Comparison of ENCODE assay signal across 32 cellular contexts in genomic region chr6:42296614-42297013, GRCh38.
DNase-seq lines count a peak whose midpoint lies in the region; ATAC-seq, FAIRE-seq and TF ChIP-seq lines count a peak whose summit lies in the region.
"Had no signal": no experiment of that assay in that cellular context is flagged by ENCODE, and none has a peak within 500 bp of the region (broad histone marks: within the 10 kb centered on the region; RNA-seq: fewer than 3 reads in every experiment).

No MANE protein-coding gene starts in this region.

- TF ChIP-seq POLR2A in H1 (IDR thresholded peaks at IDR 0.05; ENCODE audit: control extremely low read depth in 1 of 2, low read depth in 2 of 2, low read length in 2 of 2), result no peak

- CTCF ChIA-PET in activated CD8-positive, alpha-beta memory T cell treated with anti-CD3 and anti-CD28 coated beads, Interleukin-2, amount 10 ng/mL, durations not matched to agents 7 days and 5 days (lab: Charles Lee), result interaction anchor here (1.1 to 3.1 kb wide), 6 partner anchors 10 to 251 kb away, joined by 3 to 14 read pairs (median 4); no protein-coding TSS in a partner anchor
- CTCF ChIA-PET in PC-9 (lab: Charles Lee) (no interaction called here), H1 (lab: Charles Lee; ENCODE audit: partially characterized antibody) (interaction anchor here (1.2 to 7.1 kb wide), 2 partner anchors 13 to 41 kb away, joined by 4 to 39 read pairs; no protein-coding TSS in a partner anchor)
- CTCF ChIA-PET in activated CD4-positive, alpha-beta memory T cell treated with anti-CD3 and anti-CD28 coated beads, Interleukin-2, amount 10 ng/mL, durations not matched to agents 7 days and 5 days (lab: Charles Lee), result interaction anchor here (1.0 to 4.6 kb wide), 2 partner anchors 108 to 251 kb away, joined by 3 to 18 read pairs; no protein-coding TSS in a partner anchor

- H4K8ac ChIP-seq in H1 (ENCODE audit: extremely low read depth, insufficient read depth, low read length), result no peak overlapping the region

- H3K4me1 ChIP-seq in PC-9 (replicated peaks; ENCODE audit: insufficient read depth), result peaks cover 84% of the 10 kb centered on the region
- peaks cover 0 to 3% (median 0%) of the 10 kb centered on the region in 4 experiments; a peak in 2 of 7 replicates for H3K4me1 ChIP-seq in H1 (replicated peaks in 1 of 4; ENCODE audit: control insufficient read depth in 3 of 4, insufficient read depth in 4 of 4, low read length in 3 of 4)
- no peaks in the 10 kb centered on the region for H3K4me1 ChIP-seq in ascending aorta
- H3K4me1 ChIP-seq: body of pancreas, right atrium auricular region had no signal

- H3K9me3 ChIP-seq in PC-9 (ENCODE audit: insufficient read depth, low read depth) (no peaks in the 10 kb centered on the region), H1 (ENCODE audit: insufficient read depth in 2 of 2, low read depth in 1 of 2, low read length in 1 of 2) (no peaks in the 10 kb centered on the region), ascending aorta (no peaks in the 10 kb centered on the region)
- H3K9me3 ChIP-seq: adrenal gland, body of pancreas, right atrium auricular region, upper lobe of right lung had no signal

- TF ChIP-seq EP300 in H1 (IDR thresholded peaks at IDR 0.05; ENCODE audit: borderline replicate concordance in 1 of 2, low read depth in 2 of 2, low read length in 2 of 2), result no peak

- H3K4ac ChIP-seq in H1 (replicated peaks; ENCODE audit: insufficient read length, low read depth, low read length), result no peak overlapping the region

- H4K20me1 ChIP-seq in PC-9 (ENCODE audit: insufficient read depth) (no peaks in the 10 kb centered on the region), H1 (replicated peaks in 1 of 2; ENCODE audit: control insufficient read depth in 1 of 2, insufficient read depth in 2 of 2, low read length in 2 of 2) (no peaks in the 10 kb centered on the region)

- no peak overlapping the region for H2BK15ac ChIP-seq in H1 (ENCODE audit: low read length)

- no peak overlapping the region for H2BK20ac ChIP-seq in H1 (ENCODE audit: low read length)

- no peaks in the 10 kb centered on the region for H3K9me2 ChIP-seq in PC-9 (ENCODE audit: insufficient read depth)

- intact Hi-C loops in PC-9 (cut with micrococcal nuclease; ENCODE audit: unreplicated experiment), result loop anchor here (10.0 kb wide), 1 partner anchor 72 kb away; no protein-coding TSS in a partner anchor
- intact Hi-C loops in ascending aorta (cut with DNase I), result no loop called here

- no peak for TF ChIP-seq RAD21 in H1 (IDR thresholded peaks at IDR 0.05 in 1 of 2, conservative IDR thresholded peaks at IDR 0.05 in 1 of 2; ENCODE audit: low read depth in 2 of 2, low read length in 2 of 2)

- H3K4me1 Mint-ChIP-seq in activated CD8-positive, alpha-beta memory T cell treated with anti-CD3 and anti-CD28 coated beads, Interleukin-2, amount 10 ng/mL, durations not matched to agents 7 days and 5 days, result peaks cover 57% of the 10 kb centered on the region
- H3K4me1 Mint-ChIP-seq in natural killer cell treated with Interleukin-12 subunit alpha and Interleukin-12 subunit beta and Interleukin-15 and Interleukin-18, amount 100 ng/mL, for 72 hours (ENCODE audit: low read depth in 2 of 2), result peaks cover 57 to 62% of the 10 kb centered on the region in 2 donors
- peaks cover 50% of the 10 kb centered on the region for H3K4me1 Mint-ChIP-seq in activated CD4-positive, alpha-beta memory T cell treated with anti-CD3 and anti-CD28 coated beads, Interleukin-2, amount 10 ng/mL, durations not matched to agents 7 days and 5 days

- H3K36me3 ChIP-seq in PC-9 (ENCODE audit: low read depth) (no peaks in the 10 kb centered on the region), H1 (ENCODE audit: control insufficient read depth in 2 of 4, insufficient read depth in 4 of 4, low read length in 3 of 4) (peaks cover 3 to 12% (median 5%) of the 10 kb centered on the region in 4 experiments; a peak in 5 of 8 replicates), ascending aorta (peaks cover 0 to 10% of the 10 kb centered on the region in 2 donors)
- H3K36me3 ChIP-seq: right atrium auricular region, upper lobe of right lung had no signal

- ATAC-seq in activated CD8-positive, alpha-beta memory T cell treated with anti-CD3 and anti-CD28 coated beads, Interleukin-2, amount 10 ng/mL, durations not matched to agents 7 days and 5 days, result no peak
- ATAC-seq in natural killer cell treated with Interleukin-12 subunit alpha and Interleukin-12 subunit beta and Interleukin-15 and Interleukin-18, amount 100 ng/mL, for 72 hours, result no peak
- ATAC-seq: activated T-cell treated with anti-CD3 and anti-CD28 coated beads, Interleukin-2, amount 50 U/mL, for 4 hours; body of pancreas; GM12878; stimulated activated naive CD8-positive, alpha-beta T cell treated with anti-CD3 and anti-CD28 coated beads, Interleukin-15, Interleukin-2, amounts not matched to agents 100 U/mL and 50 U/mL, for 24 hours; upper lobe of right lung had no signal

- no peak overlapping the region for H3K9ac ChIP-seq in H1 (replicated peaks in 1 of 4; ENCODE audit: extremely low read depth in 1 of 4, low read depth in 3 of 4, low read length in 3 of 4)

- no peak overlapping the region for H3K56ac ChIP-seq in H1 (replicated peaks; ENCODE audit: insufficient read length, low read depth, low read length)

- H3K79me2 ChIP-seq in PC-9 (ENCODE audit: low read depth), result peaks cover 31% of the 10 kb centered on the region
- peaks cover 0 to 16% of the 10 kb centered on the region in 2 experiments; a peak in 2 of 4 replicates for H3K79me2 ChIP-seq in H1 (ENCODE audit: control insufficient read depth in 1 of 2, insufficient read depth in 2 of 2, low read length in 2 of 2)

- peaks cover 57% of the 10 kb centered on the region for H3F3A ChIP-seq in PC-9 (ENCODE audit: insufficient read depth, low read depth)

- TF ChIP-seq CTCF in PC-9 (conservative IDR thresholded peaks at IDR 0.05), result no peak
- TF ChIP-seq CTCF in H1 (IDR thresholded peaks at IDR 0.05; ENCODE audit: control extremely low read depth in 1 of 3, insufficient read depth in 1 of 3, low read depth in 1 of 3, low read length in 3 of 3), result no peak
- TF ChIP-seq CTCF in ascending aorta (IDR thresholded peaks at IDR 0.05), result no peak

- H3K27ac ChIP-seq in PC-9 (peak overlapping the region; percentile 91), H1 (ENCODE audit: low read depth, low read length) (no peak overlapping the region), ascending aorta (no peak overlapping the region)
- H3K27ac ChIP-seq: adrenal gland, body of pancreas, dorsolateral prefrontal cortex, right atrium auricular region, upper lobe of right lung had no signal

- no peak overlapping the region for H4K91ac ChIP-seq in H1 (replicated peaks; ENCODE audit: insufficient read length, low read length)

- H3K36me3 Mint-ChIP-seq in activated CD8-positive, alpha-beta memory T cell treated with anti-CD3 and anti-CD28 coated beads, Interleukin-2, amount 10 ng/mL, durations not matched to agents 7 days and 5 days, result peaks cover 51% of the 10 kb centered on the region
- H3K36me3 Mint-ChIP-seq in natural killer cell treated with Interleukin-12 subunit alpha and Interleukin-12 subunit beta and Interleukin-15 and Interleukin-18, amount 100 ng/mL, for 72 hours, result peaks cover 22% of the 10 kb centered on the region
- peaks cover 45% of the 10 kb centered on the region for H3K36me3 Mint-ChIP-seq in activated CD4-positive, alpha-beta memory T cell treated with anti-CD3 and anti-CD28 coated beads, Interleukin-2, amount 10 ng/mL, durations not matched to agents 7 days and 5 days (ENCODE audit: low read depth)

- no peak for DNase-seq in activated CD8-positive, alpha-beta memory T cell treated with anti-CD3 and anti-CD28 coated beads, Interleukin-2, amount 10 ng/mL, durations not matched to agents 7 days and 5 days
- DNase-seq in activated CD8-positive, alpha-beta memory T cell treated with anti-CD3 and anti-CD28 coated beads, Interleukin-2, amount 50 U/mL, for 4 hours, result no peak
- DNase-seq in PC-9 (no peak), H1 (ENCODE audit: low read depth in 1 of 2, low spot score in 2 of 2) (no peak), ascending aorta (ENCODE audit: low spot score in 2 of 2) (no peak), COR-L47 (lab: John Stamatoyannopoulos, UW) (no peak)
- DNase-seq in natural killer cell treated with Interleukin-12 subunit alpha and Interleukin-12 subunit beta and Interleukin-15 and Interleukin-18, amount 100 ng/mL, for 72 hours (ENCODE audit: low spot score), result no peak
- no peak for DNase-seq in activated CD4-positive, alpha-beta memory T cell treated with anti-CD3 and anti-CD28 coated beads, Interleukin-2, amount 10 ng/mL, durations not matched to agents 7 days and 5 days
- DNase-seq: activated naive CD4-positive, alpha-beta T cell; activated T-cell treated with anti-CD3 and anti-CD28 coated beads, Interleukin-2, amount 50 U/mL, for 4 hours; adrenal gland; AML-193; body of pancreas; dorsolateral prefrontal cortex; H9; hippocampal formation; KBM-7; NCI-H1417; NCI-H2029 treated with DMSO at 0.1 percent for 48 hours; NCI-H2227 treated with DMSO at 0.1 percent for 48 hours; NCI-H526 treated with DMSO at 0.1 percent for 48 hours; posterior cingulate gyrus; SIG-M5; stimulated activated CD4-positive, alpha-beta T cell treated with anti-CD3 and anti-CD28 coated beads, Interleukin-1b, Interleukin-23, amount 100 ng/mL, for 48 hours; stimulated activated naive CD8-positive, alpha-beta T cell treated with anti-CD3 and anti-CD28 coated beads, Interleukin-15, Interleukin-2, amounts not matched to agents 100 U/mL and 50 U/mL, for 24 hours; upper lobe of right lung had no signal

- no peak overlapping the region for H3K4me3 Mint-ChIP-seq in activated CD8-positive, alpha-beta memory T cell treated with anti-CD3 and anti-CD28 coated beads, Interleukin-2, amount 10 ng/mL, durations not matched to agents 7 days and 5 days
- peak overlapping the region; percentile 36 for H3K4me3 Mint-ChIP-seq in natural killer cell treated with Interleukin-12 subunit alpha and Interleukin-12 subunit beta and Interleukin-15 and Interleukin-18, amount 100 ng/mL, for 72 hours
- H3K4me3 Mint-ChIP-seq in activated CD4-positive, alpha-beta memory T cell treated with anti-CD3 and anti-CD28 coated beads, Interleukin-2, amount 10 ng/mL, durations not matched to agents 7 days and 5 days, result no peak overlapping the region
- H3K4me3 Mint-ChIP-seq: activated T-cell treated with anti-CD3 and anti-CD28 coated beads, Interleukin-2, amount 50 U/mL, for 4 hours; H9; memory B cell had no signal

- H3K23ac ChIP-seq in H1 (ENCODE audit: insufficient read length), result no peak overlapping the region

- peak overlapping the region; percentile 52 for H3K27ac Mint-ChIP-seq in activated CD8-positive, alpha-beta memory T cell treated with anti-CD3 and anti-CD28 coated beads, Interleukin-2, amount 10 ng/mL, durations not matched to agents 7 days and 5 days
- peak overlapping the region; percentile 86 to 97 for H3K27ac Mint-ChIP-seq in natural killer cell treated with Interleukin-12 subunit alpha and Interleukin-12 subunit beta and Interleukin-15 and Interleukin-18, amount 100 ng/mL, for 72 hours
- H3K27ac Mint-ChIP-seq in activated CD4-positive, alpha-beta memory T cell treated with anti-CD3 and anti-CD28 coated beads, Interleukin-2, amount 10 ng/mL, durations not matched to agents 7 days and 5 days, result no peak overlapping the region
- H3K27ac Mint-ChIP-seq: memory B cell had no signal

- H3K27me3 Mint-ChIP-seq in activated CD8-positive, alpha-beta memory T cell treated with anti-CD3 and anti-CD28 coated beads, Interleukin-2, amount 10 ng/mL, durations not matched to agents 7 days and 5 days, result no peaks in the 10 kb centered on the region
- H3K27me3 Mint-ChIP-seq in natural killer cell treated with Interleukin-12 subunit alpha and Interleukin-12 subunit beta and Interleukin-15 and Interleukin-18, amount 100 ng/mL, for 72 hours, result no peaks in the 10 kb centered on the region
- no peaks in the 10 kb centered on the region for H3K27me3 Mint-ChIP-seq in activated CD4-positive, alpha-beta memory T cell treated with anti-CD3 and anti-CD28 coated beads, Interleukin-2, amount 10 ng/mL, durations not matched to agents 7 days and 5 days

- FAIRE-seq in H1 (lab: Jason Lieb, UNC), result no peak
- FAIRE-seq: A204.1, GM12878, RCC 7860 had no signal

- H3K4me2 ChIP-seq in PC-9 (peak overlapping the region; percentile 57), H1 (ENCODE audit: insufficient read depth in 1 of 2, low read depth in 2 of 2, low read length in 2 of 2) (no peak overlapping the region)
- H3K4me2 ChIP-seq: smooth muscle cell had no signal

- no peak overlapping the region for H3K14ac ChIP-seq in H1 (ENCODE audit: insufficient read length)

- POLR2A ChIA-PET in PC-9 (lab: Charles Lee; ENCODE audit: unreplicated experiment), result interaction anchor here (0.5 kb wide), 1 partner anchor 35 kb away, joined by 3 read pairs; no protein-coding TSS in a partner anchor
- POLR2A ChIA-PET in H1 (lab: Charles Lee; ENCODE audit: partially characterized antibody), result no interaction called here
- POLR2A ChIA-PET in activated CD4-positive, alpha-beta memory T cell treated with anti-CD3 and anti-CD28 coated beads, Interleukin-2, amount 10 ng/mL, durations not matched to agents 7 days and 5 days (lab: Charles Lee), result no interaction called here

- H3K4me3 ChIP-seq in PC-9 (no peak overlapping the region), H1 (ENCODE audit: extremely low read depth in 1 of 4, insufficient read depth in 2 of 4, low read depth in 3 of 4, low read length in 4 of 4) (no peak overlapping the region), ascending aorta (no peak overlapping the region)
- H3K4me3 ChIP-seq: adrenal gland, body of pancreas, dorsolateral prefrontal cortex, GM12878, right atrium auricular region, smooth muscle cell, upper lobe of right lung had no signal

- H2AK5ac ChIP-seq in H1 (ENCODE audit: low read depth, low read length), result no peak overlapping the region

- no peak overlapping the region for H2BK5ac ChIP-seq in H1 (ENCODE audit: low read depth, low read length)

- H4K5ac ChIP-seq in H1 (ENCODE audit: insufficient read length, low read depth, low read length), result no peak overlapping the region

- no peaks in the 10 kb centered on the region for H3K9me3 Mint-ChIP-seq in activated CD8-positive, alpha-beta memory T cell treated with anti-CD3 and anti-CD28 coated beads, Interleukin-2, amount 10 ng/mL, durations not matched to agents 7 days and 5 days (ENCODE audit: low read depth)
- H3K9me3 Mint-ChIP-seq in natural killer cell treated with Interleukin-12 subunit alpha and Interleukin-12 subunit beta and Interleukin-15 and Interleukin-18, amount 100 ng/mL, for 72 hours, result peaks cover 5% of the 10 kb centered on the region
- no peaks in the 10 kb centered on the region for H3K9me3 Mint-ChIP-seq in activated CD4-positive, alpha-beta memory T cell treated with anti-CD3 and anti-CD28 coated beads, Interleukin-2, amount 10 ng/mL, durations not matched to agents 7 days and 5 days
- H3K9me3 Mint-ChIP-seq: activated T-cell treated with anti-CD3 and anti-CD28 coated beads, Interleukin-2, amount 50 U/mL, for 4 hours; H9; memory B cell had no signal

- no peaks in the 10 kb centered on the region for H3K23me2 ChIP-seq in H1 (ENCODE audit: low read depth, low read length)

- no peak overlapping the region for H2AFZ ChIP-seq in PC-9
- no peak overlapping the region for H2AFZ ChIP-seq in H1 (ENCODE audit: low read length)

- no peak overlapping the region for H2BK120ac ChIP-seq in H1 (replicated peaks; ENCODE audit: low read depth, low read length)

- H3K18ac ChIP-seq in H1 (ENCODE audit: extremely low read depth, low read length), result no peak overlapping the region

- WGBS in H1 (ENCODE audit: extremely low coverage in 1 of 2, insufficient coverage in 1 of 2, insufficient read length in 1 of 2, insufficient replicate concordance in 2 of 2, low coverage in 1 of 2, low lambda C conversion rate in 2 of 2, missing lambda C conversion rate in 1 of 2), 2 experiments, result 81% methylated on average over 3 of the region's 3 CpGs; no CpG with 5 or more reads in 1 of the 2 experiments

- no peak overlapping the region for H2BK12ac ChIP-seq in H1 (ENCODE audit: low read depth, low read length)

- H3K79me1 ChIP-seq in H1 (ENCODE audit: low read depth, low read length), result no peaks in the 10 kb centered on the region; the same call in 1 of the 2 replicates

- H3K27me3 ChIP-seq in PC-9 (ENCODE audit: insufficient read depth, low read depth) (no peaks in the 10 kb centered on the region), H1 (replicated peaks in 1 of 4; ENCODE audit: control insufficient read depth in 3 of 4, extremely low read depth in 1 of 4, insufficient read depth in 3 of 4, low read length in 3 of 4) (no peaks in the 10 kb centered on the region), ascending aorta (no peaks in the 10 kb centered on the region)
- H3K27me3 ChIP-seq: adrenal gland, body of pancreas, dorsolateral prefrontal cortex, right atrium auricular region, upper lobe of right lung had no signal

- BruUV-seq in PC-9 (replicated peaks; lab: Mats Ljungman, UMichigan), result no TSS peak
